Comparison of ENCODE assay signal across 10 cellular contexts in genomic region chr1:154406572-154406879, GRCh38. TPM values are rescaled to one million over a fixed set of nuclear protein-coding genes. Genes with fewer than 3 reads are reported as not detected.
A peak's percentile ranks its signal among the peaks of the same experiment; 100 is the strongest.
DNase-seq lines count a peak whose midpoint lies in the region; ATAC-seq and TF ChIP-seq lines count a peak whose summit lies in the region.
"Had no signal": no experiment of that assay in that cellular context is flagged by ENCODE, and none has a peak within 500 bp of the region (broad histone marks: within the 10 kb centered on the region; RNA-seq: fewer than 3 reads in every experiment).

No MANE protein-coding gene starts in this region.

- no peaks in the 10 kb centered on the region for H3K9me3 Mint-ChIP-seq in chondrocyte (ENCODE audit: low read depth)

- no peak for TF ChIP-seq CTCF in heart left ventricle (IDR thresholded peaks at IDR 0.05)
- no peak for TF ChIP-seq CTCF in chondrocyte (IDR thresholded peaks at IDR 0.05)
- TF ChIP-seq CTCF in uterus (IDR thresholded peaks at IDR 0.05), result no peak

- ATAC-seq in heart left ventricle, result peak in 1 of 4 donors; percentile 54
- ATAC-seq in left ventricle myocardium superior, result no peak
- ATAC-seq in GM21390 (IDR thresholded peaks at IDR 0.05; ENCODE audit: unreplicated experiment), result no peak

- peak overlapping the region; percentile 91 for H3K27ac Mint-ChIP-seq in chondrocyte (ENCODE audit: unreplicated experiment)

- H3K9me3 ChIP-seq in heart left ventricle (no peaks in the 10 kb centered on the region), muscle layer of colon (ENCODE audit: low read length) (no peaks in the 10 kb centered on the region), uterus (no peaks in the 10 kb centered on the region)

- H3K27ac ChIP-seq in heart left ventricle (peak overlapping the region; percentile 76 to 99 (median 94)), muscle layer of colon (ENCODE audit: low read depth, low read length) (peak overlapping the region; percentile 95), uterus (peak overlapping the region; percentile 96 to 98)

- H3K4me1 ChIP-seq in heart left ventricle (peaks cover 0 to 96% (median 39%) of the 10 kb centered on the region in 12 donors), muscle layer of colon (ENCODE audit: insufficient read depth, low read length) (peaks cover 59% of the 10 kb centered on the region), uterus (peaks cover 15 to 16% of the 10 kb centered on the region in 2 donors)

- no peak for TF ChIP-seq POLR2A in heart left ventricle (IDR thresholded peaks at IDR 0.05)
- TF ChIP-seq POLR2A in uterus (IDR thresholded peaks at IDR 0.05), result no peak

- H3K9ac ChIP-seq in muscle layer of colon (ENCODE audit: low read length), result peak overlapping the region; percentile 79

- H3K36me3 Mint-ChIP-seq in chondrocyte (ENCODE audit: low read depth), result no peaks in the 10 kb centered on the region

- peaks cover 29% of the 10 kb centered on the region for H3K4me1 Mint-ChIP-seq in chondrocyte (ENCODE audit: low read depth)

- intact Hi-C loops in heart left ventricle (cut with DNase I), result loop anchor here in 6 of 10 donors (1.0 to 10.0 kb wide), 6 partner anchors 28 to 151 kb away; partner anchors contain the start of gene UBE2Q1 (in 2 of the 6)
- intact Hi-C loops in left ventricle myocardium superior (cut with micrococcal nuclease), result no loop called here
- intact Hi-C loops in uterus (cut with DNase I; ENCODE audit: low total_unique reads), result no loop called here

- H3K36me3 ChIP-seq in heart left ventricle (no peaks in the 10 kb centered on the region), muscle layer of colon (ENCODE audit: insufficient read depth, low read length) (no peaks in the 10 kb centered on the region), uterus (no peaks in the 10 kb centered on the region)

- no peak for DNase-seq in heart left ventricle
- DNase-seq in left ventricle myocardium superior, result no peak
- DNase-seq in chondrocyte (ENCODE audit: low spot score), result no peak
- DNase-seq in uterus, result no peak
- no peak for DNase-seq in AG20443 (ENCODE audit: low spot score)
- no peak for DNase-seq in mucosa of gallbladder (ENCODE audit: low spot score)
- DNase-seq: DMS79; NK-92 treated with Interleukin-12 subunit alpha and Interleukin-12 subunit beta, amount 100 ng/mL, for 24 hours had no signal

- H3K27me3 ChIP-seq in heart left ventricle, result no peaks in the 10 kb centered on the region
- H3K27me3 ChIP-seq in muscle layer of colon (ENCODE audit: control insufficient read depth in 1 of 2, insufficient read depth in 2 of 2, low read length in 2 of 2), result no peaks in the 10 kb centered on the region
- no peaks in the 10 kb centered on the region for H3K27me3 ChIP-seq in uterus

- peak overlapping the region; percentile 75 for H3K4me3 Mint-ChIP-seq in chondrocyte (ENCODE audit: unreplicated experiment)

- H3K4me3 ChIP-seq in heart left ventricle, result peak overlapping the region; percentile 56 to 81 (median 72)
- peak overlapping the region; percentile 67 to 82 for H3K4me3 ChIP-seq in muscle layer of colon (ENCODE audit: low read depth in 1 of 2, low read length in 2 of 2)
- peak overlapping the region; percentile 51 to 90 for H3K4me3 ChIP-seq in uterus

- H3K27me3 Mint-ChIP-seq in chondrocyte (ENCODE audit: low read depth), result peaks cover 2% of the 10 kb centered on the region

RNA-seq across cellular contexts. Expression of gene IL6R, which starts 1.4 kb away (rescaled TPM):
- total RNA-seq in heart left ventricle (10 to 100 TPM in 6 of 9 donors, 1 to 10 TPM in 3; 5.7 to 26.6 (median 13.1) TPM), left ventricle myocardium superior (15.3 TPM), chondrocyte (1.1 to 1.4 TPM (median 1.3 TPM) in 3 replicates), uterus (10 to 100 TPM in 3 of 4 donors, 1 to 10 TPM in 1; 9.7 to 28.2 (median 17.1) TPM), mucosa of gallbladder (31.2 TPM)
- 1 to 10 TPM; 3.4 to 8.6 TPM for polyA plus RNA-seq in heart left ventricle

Comparison
In these comparisons a context has a peak if more than half of its experiments do, and no peak if none do; other contexts are left out.
1. intact Hi-C loops: an anchor here in heart left ventricle (1.0 to 10.0 kb wide); none called in left ventricle myocardium superior and uterus.